10 cellular contexts compared by ENCODE assay signal in the genomic region with DNA sequence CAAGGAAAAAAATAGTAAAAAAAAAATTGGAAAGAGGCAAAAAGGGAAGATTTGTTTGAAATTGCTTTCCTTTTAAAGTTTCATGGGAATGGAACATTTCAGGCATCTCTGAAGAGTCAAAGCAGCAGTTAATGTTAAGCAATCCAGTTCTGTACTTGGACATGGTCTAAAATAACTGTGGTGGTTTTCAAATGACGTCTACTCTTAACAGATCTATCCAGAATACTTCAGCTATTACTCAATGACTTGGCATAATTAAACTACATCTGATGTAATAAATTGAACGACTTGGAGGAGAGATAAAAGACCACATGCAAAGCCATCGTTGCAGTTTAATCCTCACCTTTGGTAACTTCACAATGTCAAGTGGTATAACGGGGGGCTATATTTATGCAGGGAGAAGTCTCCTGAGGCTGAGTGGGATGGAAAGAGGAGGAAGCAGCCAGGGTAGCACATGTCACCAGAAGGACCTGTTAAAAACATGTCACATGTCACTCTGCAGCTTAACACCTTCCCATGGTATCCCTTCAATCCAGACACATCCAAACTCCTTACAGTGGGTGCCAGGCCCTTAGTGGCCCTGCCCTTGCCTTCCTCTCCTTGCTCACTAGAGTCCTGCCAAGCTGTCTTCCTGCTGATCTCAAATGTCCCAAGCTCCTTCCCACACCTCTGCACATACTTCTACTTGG.
A peak's percentile ranks its signal among the peaks of the same experiment; 100 is the strongest.
DNase-seq lines count a peak whose midpoint lies in the region; ATAC-seq and TF ChIP-seq lines count a peak whose summit lies in the region.
"Had no signal": no experiment of that assay in that cellular context is flagged by ENCODE, and none has a peak within 500 bp of the region (broad histone marks: within the 10 kb centered on the region; RNA-seq: fewer than 3 reads in every experiment).

No MANE protein-coding gene starts in this region.

- in situ Hi-C loops in astrocyte of the spinal cord (cut with HindIII; ENCODE audit: low sequenced_read_pairs) = no loop called here

- no peaks in the 10 kb centered on the region for H3K27me3 ChIP-seq in subcutaneous abdominal adipose tissue (ENCODE audit: control insufficient read depth in 5 of 5, insufficient read depth in 4 of 5, low read length in 5 of 5)

- no peak overlapping the region for H3K9ac ChIP-seq in subcutaneous abdominal adipose tissue (ENCODE audit: low read length in 5 of 5)

- DNase-seq in HS-5 (ENCODE audit: low read depth) (peak; percentile 19), astrocyte of the spinal cord (ENCODE audit: low read depth, low spot score) (peak; percentile 93), hepatic stellate cell (ENCODE audit: low spot score) (peak; percentile 6), DMS53 (lab: John Stamatoyannopoulos, UW) (no peak), HT-29 (ENCODE audit: low spot score) (no peak)
- DNase-seq: activated T-cell treated with anti-CD3 and anti-CD28 coated beads, Interleukin-2, amount 50 U/mL, for 24 hours; NCI-H1105 treated with DMSO at 0.1 percent for 48 hours had no signal

- H3K27ac ChIP-seq in subcutaneous abdominal adipose tissue (ENCODE audit: low read depth, low read length) = peak overlapping the region; percentile 38

- H3K4me3 ChIP-seq in astrocyte of the spinal cord (ENCODE audit: low read depth, low read length) = no peak overlapping the region
- no peak overlapping the region for H3K4me3 ChIP-seq in subcutaneous abdominal adipose tissue (ENCODE audit: low read depth in 1 of 5, low read length in 5 of 5)

- H3K9me3 ChIP-seq in subcutaneous abdominal adipose tissue (ENCODE audit: control insufficient read depth in 5 of 5, low read length in 5 of 5) = no peaks in the 10 kb centered on the region

- H3K4me1 ChIP-seq in subcutaneous abdominal adipose tissue (ENCODE audit: control insufficient read depth in 5 of 5, insufficient read depth in 5 of 5, low read length in 5 of 5) = peaks cover 0 to 14% (median 11%) of the 10 kb centered on the region in 5 donors

- TF ChIP-seq CTCF in astrocyte of the spinal cord (IDR thresholded peaks at IDR 0.05; ENCODE audit: low read depth, low read length) = no peak

- ATAC-seq in GM19395 (IDR thresholded peaks at IDR 0.05; ENCODE audit: unreplicated experiment) = no peak
- no peak for ATAC-seq in GM18858 (IDR thresholded peaks at IDR 0.05; ENCODE audit: unreplicated experiment)

- H3K36me3 ChIP-seq in subcutaneous abdominal adipose tissue (ENCODE audit: control insufficient read depth in 5 of 5, insufficient read depth in 5 of 5, low read length in 5 of 5) = no peaks in the 10 kb centered on the region

Comparison
In these comparisons a context has a peak if more than half of its experiments do, and no peak if none do; other contexts are left out.
1. DNase-seq: peak in HS-5 (single experiment), astrocyte of the spinal cord (single experiment) and hepatic stellate cell (single experiment); none in DMS53 (single experiment) and HT-29 (single experiment).